In the genomic region with DNA sequence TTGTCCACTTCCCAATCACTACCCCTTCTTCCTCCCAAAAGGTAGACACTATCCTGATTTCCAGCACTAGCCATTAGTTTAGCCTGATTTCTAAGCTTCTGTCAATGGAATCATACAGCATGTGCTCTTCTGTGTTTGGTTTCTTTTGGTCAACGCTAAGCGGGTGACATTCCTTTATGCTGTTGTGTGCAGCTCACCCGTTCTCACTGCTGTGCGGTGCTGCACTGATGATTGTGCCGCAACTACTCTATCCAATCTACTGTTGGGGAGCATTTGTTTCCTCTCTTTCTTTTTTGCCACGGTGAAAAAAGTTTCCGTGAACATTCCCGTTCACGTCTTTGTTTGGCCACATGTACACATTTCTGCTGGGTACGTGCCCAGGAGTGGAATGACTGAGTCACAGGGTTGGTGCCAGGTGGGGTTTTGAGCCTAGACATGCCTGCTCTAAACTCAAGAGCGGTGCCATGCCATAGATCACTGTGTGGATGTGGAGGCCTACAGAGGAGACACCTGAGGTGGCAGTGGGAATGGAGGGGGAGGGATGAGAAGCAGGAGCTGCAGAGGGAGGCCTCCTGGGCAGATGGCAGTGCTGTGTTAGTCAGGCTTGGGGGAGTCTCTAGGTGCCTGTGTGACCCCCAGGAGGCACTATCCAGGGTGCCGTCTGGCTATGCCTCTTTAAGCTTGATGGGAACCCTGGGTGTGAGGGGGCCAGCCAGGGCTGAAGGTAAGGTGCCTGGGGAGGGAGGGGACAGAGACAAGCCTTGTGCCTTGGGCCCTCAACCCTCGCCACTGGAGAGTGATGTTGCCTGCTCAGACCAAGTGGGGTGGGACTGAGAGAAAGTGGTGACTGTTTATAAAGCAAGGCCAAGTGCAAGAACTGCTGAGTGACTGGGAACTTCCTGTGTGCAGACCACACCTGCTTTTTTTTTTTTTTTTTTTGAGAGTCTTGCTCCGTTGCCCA, we compare ENCODE assay signal across 8 cellular contexts. TPM values are rescaled to one million over a fixed set of nuclear protein-coding genes. Genes with fewer than 3 reads are reported as not detected.
DNase-seq lines count a peak whose midpoint lies in the region; ATAC-seq and TF ChIP-seq lines count a peak whose summit lies in the region.

No MANE protein-coding gene starts in this region.

- POLR2A ChIA-PET in RWPE1 (lab: Yijun Ruan, JAX; ENCODE audit: low non-redundant PET) = no interaction called here

- ATAC-seq in GM18861 (IDR thresholded peaks at IDR 0.05; ENCODE audit: unreplicated experiment) (peak; percentile 65), HG02642 (IDR thresholded peaks at IDR 0.05; ENCODE audit: poor library complexity, unreplicated experiment) (peak; percentile 61)

- TF ChIP-seq CTCF in RWPE1 (conservative IDR thresholded peaks at IDR 0.05; ENCODE audit: low read depth) = no peak

- H3K27ac ChIP-seq in RWPE1 = peak overlapping the region; percentile 45

- CTCF ChIA-PET in RWPE1 (lab: Yijun Ruan, JAX) = interaction anchor here (0.7 to 1.2 kb wide), 2 partner anchors 59 to 80 kb away, joined by 3 read pairs; no protein-coding TSS in a partner anchor

- DNase-seq in RWPE1 (ENCODE audit: low spot score) (no peak), mesenteric fat pad (ENCODE audit: low spot score) (peak; percentile 59), DMS153 (lab: John Stamatoyannopoulos, UW) (no peak), SW480 (ENCODE audit: low spot score) (no peak), NCI-H146 treated with DMSO at 0.1 percent for 48 hours (lab: John Stamatoyannopoulos, UW; ENCODE audit: unreplicated experiment) (no peak)
- no peak for DNase-seq in activated T-cell treated with anti-CD3 and anti-CD28 coated beads, Interleukin-2, amount 50 U/mL, for 1 hour

RNA-seq across cellular contexts. Expression of gene ANKRD33B, which starts 11.4 kb away (rescaled TPM):
- total RNA-seq in mesenteric fat pad = 5.7 TPM
